ENCODE assay signal across 8 cellular contexts in genomic region chr2:58427572-58428285, GRCh38.
A peak's percentile ranks its signal among the peaks of the same experiment; 100 is the strongest.
DNase-seq lines count a peak whose midpoint lies in the region; ATAC-seq and TF ChIP-seq lines count a peak whose summit lies in the region.

No MANE protein-coding gene starts in this region.

- H3K36me3 ChIP-seq in ACC112 (ENCODE audit: insufficient read depth, low read length) (no peaks in the 10 kb centered on the region), thymus (ENCODE audit: control insufficient read depth, insufficient read depth) (no peaks in the 10 kb centered on the region)

- H3K27me3 ChIP-seq in ACC112 (ENCODE audit: insufficient read depth, low read length) (peaks cover 48% of the 10 kb centered on the region), thymus (ENCODE audit: control insufficient read depth, insufficient read depth) (no peaks in the 10 kb centered on the region)

- H3K27me3 Mint-ChIP-seq in chondrocyte (ENCODE audit: low read depth) = peaks cover 15% of the 10 kb centered on the region

- peak overlapping the region; percentile 60 for H3K27ac Mint-ChIP-seq in chondrocyte (ENCODE audit: unreplicated experiment)

- no peaks in the 10 kb centered on the region for H3K9me3 Mint-ChIP-seq in chondrocyte (ENCODE audit: low read depth)

- peak overlapping the region; percentile 86 for H3K4me3 ChIP-seq in ACC112 (ENCODE audit: low read depth, low read length)
- H3K4me3 ChIP-seq in thymus (ENCODE audit: low read length) = peak overlapping the region; percentile 81

- H3K9me3 ChIP-seq in thymus (ENCODE audit: control insufficient read depth) = no peaks in the 10 kb centered on the region

- peak overlapping the region; percentile 80 for H3K4me3 Mint-ChIP-seq in chondrocyte (ENCODE audit: unreplicated experiment)

- DNase-seq in GM10266 (ENCODE audit: extremely low spot score) = peak; percentile 27
- peak; percentile 14 for DNase-seq in NCI-H510A (lab: John Stamatoyannopoulos, UW)
- no peak for DNase-seq in chondrocyte (ENCODE audit: low spot score)
- DNase-seq in lung microvascular endothelial cell (ENCODE audit: low read depth in 2 of 2) = peak; percentile 27 to 36
- DNase-seq in effector CD4-positive, alpha-beta T cell = no peak

- no peaks in the 10 kb centered on the region for H3K79me2 ChIP-seq in ACC112 (ENCODE audit: control insufficient read depth, insufficient read depth, low read length, unreplicated experiment)

- no peaks in the 10 kb centered on the region for H3K36me3 Mint-ChIP-seq in chondrocyte (ENCODE audit: low read depth)

- under 1% methylated on average over 33 of the region's 33 CpGs for WGBS in thymus

- peaks cover 3% of the 10 kb centered on the region for H3K4me1 ChIP-seq in ACC112 (ENCODE audit: control insufficient read depth, insufficient read depth, low read length, unreplicated experiment)
- peaks cover 4% of the 10 kb centered on the region for H3K4me1 ChIP-seq in thymus (ENCODE audit: control insufficient read depth, insufficient read depth, low read length)

- H2AFZ ChIP-seq in ACC112 (ENCODE audit: low read length, unreplicated experiment) = peak overlapping the region; percentile 89

- H3K4me1 Mint-ChIP-seq in chondrocyte (ENCODE audit: low read depth) = peaks cover 13% of the 10 kb centered on the region

- TF ChIP-seq CTCF in GM10266 (IDR thresholded peaks at IDR 0.05; ENCODE audit: control insufficient read depth, insufficient read depth, low read depth, missing control alignments) (no peak), chondrocyte (IDR thresholded peaks at IDR 0.05) (no peak)

- H3K27ac ChIP-seq in ACC112 (ENCODE audit: low read depth, low read length) (no peak overlapping the region), thymus (ENCODE audit: low read depth) (peak overlapping the region; percentile 5)

- no peak for ATAC-seq in GM21619 (IDR thresholded peaks at IDR 0.05; ENCODE audit: unreplicated experiment)

Comparison
In these comparisons a context has a peak if more than half of its experiments do, and no peak if none do; other contexts are left out.
1. DNase-seq: peak in GM10266 (single experiment), NCI-H510A (single experiment) and lung microvascular endothelial cell (2 of 2); none in chondrocyte (single experiment) and effector CD4-positive, alpha-beta T cell (single experiment).